8 cellular contexts compared by ENCODE assay signal in the genomic region with DNA sequence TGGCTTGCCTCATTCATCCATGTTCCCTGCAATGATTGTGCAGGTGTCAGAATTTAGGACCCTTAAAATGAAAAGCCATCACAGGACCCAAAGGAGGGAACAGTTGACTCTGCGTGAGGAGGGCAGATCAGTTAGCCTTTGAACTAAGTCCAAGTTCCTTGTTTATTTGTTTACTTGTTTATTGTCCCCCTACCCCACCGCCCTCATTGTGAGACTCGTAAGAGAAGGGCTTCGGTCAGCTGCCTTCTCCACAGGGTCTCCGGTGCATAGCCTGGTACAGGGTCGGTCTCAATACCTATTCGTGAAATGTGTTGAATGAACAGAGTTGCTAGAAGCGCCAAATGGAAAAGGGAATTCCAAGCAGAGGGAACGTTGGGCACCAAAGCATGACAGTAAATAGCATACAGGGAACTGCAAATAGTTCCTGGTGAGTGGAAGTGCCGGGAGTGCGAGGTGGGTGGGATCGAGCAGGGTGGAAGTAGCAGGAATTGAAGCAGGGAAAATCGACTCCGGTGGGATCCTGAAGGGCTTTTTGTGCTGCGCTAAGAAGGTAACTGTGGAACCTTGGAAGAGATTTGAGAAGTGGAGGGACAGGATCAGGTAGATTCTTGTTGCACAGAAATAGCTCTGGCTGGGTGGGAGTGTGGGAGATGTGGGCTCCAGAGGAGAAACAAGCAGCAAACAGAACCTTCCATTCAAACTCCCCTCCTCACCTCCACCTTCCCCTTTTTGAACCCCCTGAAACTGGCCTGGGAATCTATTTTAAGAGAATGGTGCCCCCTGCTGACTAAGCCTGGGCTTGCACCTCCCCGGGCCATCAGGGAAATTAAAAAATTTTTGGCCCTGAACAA. TPM values are rescaled to one million over a fixed set of nuclear protein-coding genes. Genes with fewer than 3 reads are reported as not detected.
DNase-seq lines count a peak whose midpoint lies in the region; ATAC-seq lines count a peak whose summit lies in the region.

No MANE protein-coding gene starts in this region.

- H3K4me3 Mint-ChIP-seq in stimulated activated effector memory CD8-positive, alpha-beta T cell treated with anti-CD3 and anti-CD28 coated beads, Interleukin-12 subunit alpha, Interleukin-12 subunit beta, amount 100 ng/mL, for 72 hours: peak overlapping the region; percentile 47

- H3K4me3 ChIP-seq in muscle layer of colon (ENCODE audit: low read depth in 1 of 2, low read length in 2 of 2): peak overlapping the region; percentile 25 to 38

- H3K27ac Mint-ChIP-seq in stimulated activated effector memory CD8-positive, alpha-beta T cell treated with anti-CD3 and anti-CD28 coated beads, Interleukin-12 subunit alpha, Interleukin-12 subunit beta, amount 100 ng/mL, for 72 hours: peak overlapping the region; percentile 93

- peaks cover 26% of the 10 kb centered on the region for H3K4me1 ChIP-seq in muscle layer of colon (ENCODE audit: insufficient read depth, low read length)

- H3K9me3 ChIP-seq in muscle layer of colon (ENCODE audit: low read length): no peaks in the 10 kb centered on the region

- H3K4me1 Mint-ChIP-seq in stimulated activated effector memory CD8-positive, alpha-beta T cell treated with anti-CD3 and anti-CD28 coated beads, Interleukin-12 subunit alpha, Interleukin-12 subunit beta, amount 100 ng/mL, for 72 hours: peaks cover 41% of the 10 kb centered on the region

- H3K27me3 ChIP-seq in muscle layer of colon (ENCODE audit: control insufficient read depth in 1 of 2, insufficient read depth in 2 of 2, low read length in 2 of 2): no peaks in the 10 kb centered on the region

- no peak overlapping the region for H3K9ac ChIP-seq in muscle layer of colon (ENCODE audit: low read length)

- H3K27ac ChIP-seq in muscle layer of colon (ENCODE audit: low read depth, low read length): peak overlapping the region; percentile 31

- DNase-seq in NCI-H187 treated with DMSO at 0.1 percent for 48 hours (lab: John Stamatoyannopoulos, UW) (peak; percentile 5), NCI-H187 (lab: John Stamatoyannopoulos, UW) (no peak), NCI-H460 (ENCODE audit: extremely low read depth, low read depth) (peak; percentile 11), foreskin melanocyte (no peak)
- peak; percentile 56 to 65 for DNase-seq in activated CD4-positive, alpha-beta T cell treated with anti-CD3 and anti-CD28 coated beads, Interleukin-2, amount 50 U/mL, for 24 hours (ENCODE audit: low read depth in 1 of 2, low spot score in 1 of 2)
- DNase-seq in effector CD4-positive, alpha-beta T cell: peak; percentile 67
- peak; percentile 70 to 93 for DNase-seq in stimulated activated effector memory CD8-positive, alpha-beta T cell treated with anti-CD3 and anti-CD28 coated beads, Interleukin-12 subunit alpha, Interleukin-12 subunit beta, amount 100 ng/mL, for 72 hours (ENCODE audit: low spot score in 2 of 2)

- H3K36me3 Mint-ChIP-seq in stimulated activated effector memory CD8-positive, alpha-beta T cell treated with anti-CD3 and anti-CD28 coated beads, Interleukin-12 subunit alpha, Interleukin-12 subunit beta, amount 100 ng/mL, for 72 hours: peaks cover 18% of the 10 kb centered on the region

- peak; percentile 4 for ATAC-seq in stimulated activated effector memory CD8-positive, alpha-beta T cell treated with anti-CD3 and anti-CD28 coated beads, Interleukin-12 subunit alpha, Interleukin-12 subunit beta, amount 100 ng/mL, for 72 hours

- no peaks in the 10 kb centered on the region for H3K9me3 Mint-ChIP-seq in stimulated activated effector memory CD8-positive, alpha-beta T cell treated with anti-CD3 and anti-CD28 coated beads, Interleukin-12 subunit alpha, Interleukin-12 subunit beta, amount 100 ng/mL, for 72 hours

- peaks cover 3% of the 10 kb centered on the region for H3K36me3 ChIP-seq in muscle layer of colon (ENCODE audit: insufficient read depth, low read length)

RNA-seq across cellular contexts. Expression of a gene that starts 12.7 kb away (rescaled TPM):
- total RNA-seq in NCI-H460 (2014; rRNA removed; shearing (Covaris generic)): 107 and 117 TPM in 2 replicates
- polyA plus RNA-seq in NCI-H460 (2014; cell fraction: nucleus; rRNA removed): 83.5 and 128 TPM in 2 replicates

RNA-seq across cellular contexts. Expression of a gene that starts 17.2 kb away (rescaled TPM):
- 46.5 and 51.0 TPM in 2 replicates for total RNA-seq in NCI-H460 (2014; rRNA removed; shearing (Covaris generic))
- 13.8 and 16.9 TPM in 2 replicates for polyA plus RNA-seq in NCI-H460 (2014; cell fraction: nucleus; rRNA removed)

Comparison
In these comparisons a context has a peak if more than half of its experiments do, and no peak if none do; other contexts are left out.
1. DNase-seq: peak in NCI-H187 treated with DMSO at 0.1 percent for 48 hours (single experiment), NCI-H460 (single experiment), activated CD4-positive, alpha-beta T cell treated with anti-CD3 and anti-CD28 coated beads, Interleukin-2, amount 50 U/mL, for 24 hours (2 of 2), effector CD4-positive, alpha-beta T cell (single experiment) and stimulated activated effector memory CD8-positive, alpha-beta T cell treated with anti-CD3 and anti-CD28 coated beads, Interleukin-12 subunit alpha, Interleukin-12 subunit beta, amount 100 ng/mL, for 72 hours (2 of 2); none in NCI-H187 (0 of 2) and foreskin melanocyte (single experiment).